1 cellular context compared by ENCODE assay signal in genomic region chr19:57786906-57787305, GRCh38.
TF ChIP-seq lines count a peak whose summit lies in the region.

No MANE protein-coding gene starts in this region.

TF ChIP-seq in liver, 16 proteins besides CTCF, POLR2A, EP300 and RAD21 (continued from another document):
- TF ChIP-seq REST (IDR thresholded peaks at IDR 0.05) (no peak), FOXA1 (IDR thresholded peaks at IDR 0.05) (no peak), NR2F2 (IDR thresholded peaks at IDR 0.05) (no peak), FOXA2 (IDR thresholded peaks at IDR 0.05) (no peak), TAF1 (conservative IDR thresholded peaks at IDR 0.05) (no peak), YY1 (IDR thresholded peaks at IDR 0.05) (no peak), HNF4G (IDR thresholded peaks at IDR 0.05) (no peak), RXRA (IDR thresholded peaks at IDR 0.05) (no peak), HNF4A (conservative IDR thresholded peaks at IDR 0.05) (no peak), GABPA (IDR thresholded peaks at IDR 0.05 in 1 of 2, conservative IDR thresholded peaks at IDR 0.05 in 1 of 2) (no peak), EGR1 (IDR thresholded peaks at IDR 0.05; ENCODE audit: low read depth in 2 of 2) (no peak), SP1 (IDR thresholded peaks at IDR 0.05) (no peak)
- TF ChIP-seq, protein P1, sequence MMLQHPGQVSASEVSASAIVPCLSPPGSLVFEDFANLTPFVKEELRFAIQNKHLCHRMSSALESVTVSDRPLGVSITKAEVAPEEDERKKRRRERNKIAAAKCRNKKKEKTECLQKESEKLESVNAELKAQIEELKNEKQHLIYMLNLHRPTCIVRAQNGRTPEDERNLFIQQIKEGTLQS (IDR thresholded peaks at IDR 0.05) = no peak
- TF ChIP-seq, protein P2, sequence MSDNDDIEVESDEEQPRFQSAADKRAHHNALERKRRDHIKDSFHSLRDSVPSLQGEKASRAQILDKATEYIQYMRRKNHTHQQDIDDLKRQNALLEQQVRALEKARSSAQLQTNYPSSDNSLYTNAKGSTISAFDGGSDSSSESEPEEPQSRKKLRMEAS (IDR thresholded peaks at IDR 0.05) = no peak
